In the genomic region with DNA sequence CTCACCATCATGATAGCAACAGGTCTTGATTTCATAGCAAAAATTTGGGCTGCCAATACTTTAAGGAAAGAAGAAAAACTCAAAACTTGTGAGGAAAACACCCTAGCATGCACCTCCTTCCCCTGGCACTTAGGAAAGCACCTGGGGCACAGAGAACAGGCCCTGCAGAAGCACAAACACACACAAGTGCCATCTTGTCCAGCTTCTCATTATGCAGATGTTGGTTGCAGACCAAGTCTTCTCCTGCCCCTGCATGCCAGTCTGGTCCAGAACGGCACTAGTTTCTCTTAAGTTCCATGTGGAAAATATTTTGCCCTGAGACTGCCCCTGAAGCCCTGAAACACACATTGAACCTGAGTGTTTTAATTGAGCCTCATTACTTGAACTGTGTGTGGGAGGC, we compare ENCODE assay signal across 31 cellular contexts. TPM values are rescaled to one million over a fixed set of nuclear protein-coding genes. Genes with fewer than 3 reads are reported as not detected.
"Had no signal": no experiment of that assay in that cellular context is flagged by ENCODE, and none has a peak within 500 bp of the region (broad histone marks: within the 10 kb centered on the region; RNA-seq: fewer than 3 reads in every experiment).

No MANE protein-coding gene starts in this region.

- H3K27ac Mint-ChIP-seq: activated B cell treated with CpG ODN at 0.5 μM for 24 hours; activated CD4-positive, alpha-beta T cell treated with anti-CD3 and anti-CD28 coated beads, Interleukin-2, amount 10 ng/mL, durations not matched to agents 24 days and 14 days; activated naive CD4-positive, alpha-beta T cell treated with anti-CD3 and anti-CD28 coated beads, Interleukin-2, amount 50 U/mL, for 72 hours; activated naive CD8-positive, alpha-beta T cell treated with anti-CD3 and anti-CD28 coated beads, Interleukin-2, amount 50 U/mL, for 24 hours; IgD-negative memory B cell; T-helper 17 cell had no signal

- H3K9me3 ChIP-seq: SJSA1 had no signal

- H3K27me3 ChIP-seq: SJSA1 had no signal

- H3K36me3 Mint-ChIP-seq: activated naive CD4-positive, alpha-beta T cell treated with anti-CD3 and anti-CD28 coated beads, Interleukin-2, amount 50 U/mL, for 72 hours; brain; IgD-negative memory B cell had no signal

- ATAC-seq: activated naive CD4-positive, alpha-beta T cell treated with anti-CD3 and anti-CD28 coated beads, Interleukin-2, amount 50 U/mL, for 72 hours; activated naive CD8-positive, alpha-beta T cell treated with anti-CD3 and anti-CD28 coated beads, Interleukin-2, amount 50 U/mL, for 24 hours; activated T-cell treated with anti-CD3 and anti-CD28 coated beads, Interleukin-2, amount 50 U/mL, for 4 hours; Panc1; SK-N-SH treated with all-trans-retinoic acid at 6 μM for 48 hours; T-helper 17 cell had no signal

- H3K4me3 ChIP-seq: SJSA1 had no signal

- DNase-seq: activated B cell treated with CpG ODN at 0.5 μM for 24 hours; activated CD4-positive, alpha-beta T cell treated with anti-CD3 and anti-CD28 coated beads for 1 hour; activated CD4-positive, alpha-beta T cell treated with anti-CD3 and anti-CD28 coated beads, Interleukin-2, amount 10 ng/mL, durations not matched to agents 24 days and 14 days; activated CD4-positive, alpha-beta T cell treated with anti-CD3 and anti-CD28 coated beads, Interleukin-2, amount 50 U/mL, for 48 hours; activated effector memory CD4-positive, alpha-beta T cell treated with anti-CD3 and anti-CD28 coated beads, Interleukin-2, amount 50 U/mL, for 16 hours; activated naive CD4-positive, alpha-beta T cell treated with Interleukin-2 at 50 U/mL for 16 hours; activated naive CD8-positive, alpha-beta T cell treated with anti-CD3 and anti-CD28 coated beads, Interleukin-2, amount 50 U/mL, for 24 hours; activated T-cell treated with anti-CD3 and anti-CD28 coated beads, Interleukin-2, amount 50 U/mL, for 4 hours; amygdala; MM.1S; NCI-H1105; NCI-H1436; NCI-H1694 treated with DMSO at 0.1 percent for 48 hours; NCI-H2029 treated with DMSO at 0.1 percent for 48 hours; NCI-H345; NCI-H510A; NCI-H526 treated with DMSO at 0.1 percent for 48 hours; NCI-H82; NK-92 treated with Interleukin-12 subunit alpha and Interleukin-12 subunit beta, amount 100 ng/mL, for 24 hours; OCI-M1; SHP77; T-helper 17 cell; T-helper 9 cell had no signal

- H3K36me3 ChIP-seq: SJSA1 had no signal

- H3K9me3 Mint-ChIP-seq: activated B cell treated with CpG ODN at 0.5 μM for 24 hours; activated CD4-positive, alpha-beta T cell treated with anti-CD3 and anti-CD28 coated beads, Interleukin-2, amount 10 ng/mL, durations not matched to agents 24 days and 14 days; activated naive CD4-positive, alpha-beta T cell treated with anti-CD3 and anti-CD28 coated beads, Interleukin-2, amount 50 U/mL, for 72 hours; activated naive CD8-positive, alpha-beta T cell treated with anti-CD3 and anti-CD28 coated beads, Interleukin-2, amount 50 U/mL, for 24 hours; activated T-cell treated with anti-CD3 and anti-CD28 coated beads, Interleukin-2, amount 50 U/mL, for 4 hours; brain; IgD-negative memory B cell had no signal

- H3K4me3 Mint-ChIP-seq: activated B cell treated with CpG ODN at 0.5 μM for 24 hours; activated CD4-positive, alpha-beta T cell treated with anti-CD3 and anti-CD28 coated beads, Interleukin-2, amount 10 ng/mL, durations not matched to agents 24 days and 14 days; activated naive CD8-positive, alpha-beta T cell treated with anti-CD3 and anti-CD28 coated beads, Interleukin-2, amount 50 U/mL, for 24 hours; activated T-cell treated with anti-CD3 and anti-CD28 coated beads, Interleukin-2, amount 50 U/mL, for 4 hours; brain; IgD-negative memory B cell; T-helper 17 cell had no signal

- H3K27ac ChIP-seq: SJSA1 had no signal

RNA-seq across cellular contexts. Expression of a gene that starts 44.9 kb away (rescaled TPM):
- total RNA-seq: activated B cell treated with CpG ODN at 0.5 μM for 24 hours; activated CD4-positive, alpha-beta T cell treated with anti-CD3 and anti-CD28 coated beads, Interleukin-2, amount 10 ng/mL, durations not matched to agents 24 days and 14 days; activated naive CD4-positive, alpha-beta T cell treated with anti-CD3 and anti-CD28 coated beads, Interleukin-2, amount 50 U/mL, for 72 hours; activated T-cell treated with anti-CD3 and anti-CD28 coated beads, Interleukin-2, amount 50 U/mL, for 4 hours; astrocyte; cardiac septum; SJSA1 had no signal
